2 cellular contexts compared by ENCODE assay signal in genomic region chr17:42368310-42368709, GRCh38. TPM values are rescaled to one million over a fixed set of nuclear protein-coding genes. Genes with fewer than 3 reads are reported as not detected.
"Had no signal": no experiment of that assay in that cellular context is flagged by ENCODE, and none has a peak within 500 bp of the region (broad histone marks: within the 10 kb centered on the region; RNA-seq: fewer than 3 reads in every experiment).

No MANE protein-coding gene starts in this region.

RNA-seq across cellular contexts. Expression of gene STAT3, which starts 19.9 kb away (rescaled TPM):
- total RNA-seq: PC-3 had no signal

RNA-seq across cellular contexts. Expression of gene CAVIN1, which starts 54.7 kb away (rescaled TPM):
- total RNA-seq: PC-3 had no signal
- polyA plus RNA-seq: IgD-negative memory B cell had no signal
